ENCODE assay signal across 30 cellular contexts in the genomic region with DNA sequence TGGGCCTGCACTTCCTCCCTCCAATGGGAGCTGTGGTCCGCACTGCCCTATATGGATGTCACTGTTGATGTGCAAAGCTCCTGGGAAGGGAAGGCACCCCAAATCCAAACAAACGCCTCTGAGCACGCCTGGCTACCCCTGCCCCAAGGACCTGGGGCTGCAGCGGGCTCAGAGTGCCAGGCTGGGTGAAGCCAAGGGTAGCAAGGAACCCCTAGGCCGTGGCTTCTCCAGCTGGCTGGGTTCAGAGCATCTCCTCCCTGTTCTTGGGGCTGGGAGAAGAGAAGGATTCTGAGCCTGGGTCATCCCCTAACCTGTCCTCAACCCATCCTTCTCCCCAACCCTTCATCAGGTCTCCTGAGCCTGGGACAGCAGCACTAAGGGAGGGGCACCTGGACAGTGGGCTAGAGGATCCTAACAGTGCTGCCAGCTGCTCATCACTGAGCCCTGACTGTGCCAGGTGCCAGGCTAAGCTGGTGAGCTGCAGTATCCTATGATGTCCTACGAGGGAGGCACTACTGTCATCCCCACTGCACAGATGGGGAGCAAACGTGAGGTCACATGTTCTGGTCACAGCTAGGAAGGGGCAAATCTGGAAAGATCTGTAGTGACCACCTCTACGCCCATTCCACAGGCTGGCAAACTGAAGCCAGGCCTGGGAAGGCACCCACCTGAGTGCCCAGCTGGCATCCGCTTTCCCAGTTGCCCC. TPM values are rescaled to one million over a fixed set of nuclear protein-coding genes. Genes with fewer than 3 reads are reported as not detected.
DNase-seq lines count a peak whose midpoint lies in the region; ATAC-seq and TF ChIP-seq lines count a peak whose summit lies in the region.
"Had no signal": no experiment of that assay in that cellular context is flagged by ENCODE, and none has a peak within 500 bp of the region (broad histone marks: within the 10 kb centered on the region; RNA-seq: fewer than 3 reads in every experiment).

No MANE protein-coding gene starts in this region.

- no peaks in the 10 kb centered on the region for H3K9me3 Mint-ChIP-seq in CD4-positive, CD25-positive, alpha-beta regulatory T cell
- H3K9me3 Mint-ChIP-seq in central memory CD8-positive, alpha-beta T cell: no peaks in the 10 kb centered on the region
- no peaks in the 10 kb centered on the region for H3K9me3 Mint-ChIP-seq in HFFc6
- H3K9me3 Mint-ChIP-seq: activated CD4-positive, alpha-beta T cell treated with anti-CD3 and anti-CD28 coated beads, Interleukin-2, amount 10 ng/mL, durations not matched to agents 24 days and 14 days; neural crest cell; stimulated activated naive CD8-positive, alpha-beta T cell treated with anti-CD3 and anti-CD28 coated beads, Interleukin-15, Interleukin-2, amounts not matched to agents 100 ng/mL and 50 ng/mL, for 24 hours had no signal

- no peaks in the 10 kb centered on the region for H3K27me3 Mint-ChIP-seq in CD4-positive, CD25-positive, alpha-beta regulatory T cell
- H3K27me3 Mint-ChIP-seq in central memory CD8-positive, alpha-beta T cell: no peaks in the 10 kb centered on the region
- peaks cover 23% of the 10 kb centered on the region for H3K27me3 Mint-ChIP-seq in HFFc6 (ENCODE audit: insufficient read depth)
- H3K27me3 Mint-ChIP-seq: activated CD4-positive, alpha-beta T cell treated with anti-CD3 and anti-CD28 coated beads, Interleukin-2, amount 10 ng/mL, durations not matched to agents 24 days and 14 days; stimulated activated naive CD8-positive, alpha-beta T cell treated with anti-CD3 and anti-CD28 coated beads, Interleukin-15, Interleukin-2, amounts not matched to agents 100 ng/mL and 50 ng/mL, for 24 hours had no signal

- H3K4me1 ChIP-seq in CD4-positive, CD25-positive, alpha-beta regulatory T cell (ENCODE audit: control insufficient read depth, insufficient read depth, low read length, poor library complexity, severe bottlenecking): peaks cover 25% of the 10 kb centered on the region
- H3K4me1 ChIP-seq: transverse colon had no signal

- no peak for ATAC-seq in CD4-positive, CD25-positive, alpha-beta regulatory T cell (ENCODE audit: low read depth in 2 of 2)
- no peak for ATAC-seq in central memory CD8-positive, alpha-beta T cell (replicated peaks; ENCODE audit: extremely low read depth, poor library complexity, severe bottlenecking)
- no peak for ATAC-seq in GM19324 (IDR thresholded peaks at IDR 0.05; ENCODE audit: low FRiP score, unreplicated experiment)
- ATAC-seq: left ventricle myocardium superior had no signal

- no peaks in the 10 kb centered on the region for H3K27me3 ChIP-seq in CD4-positive, CD25-positive, alpha-beta regulatory T cell (ENCODE audit: control insufficient read depth, insufficient read depth, low read length)
- H3K27me3 ChIP-seq: hepatocyte had no signal

- no peak overlapping the region for H3K4me3 ChIP-seq in CD4-positive, CD25-positive, alpha-beta regulatory T cell (ENCODE audit: low read depth, low read length)
- H3K4me3 ChIP-seq: esophagus muscularis mucosa, hepatocyte, skin epidermis, transverse colon had no signal

- peak overlapping the region in 2 of 4 donors; percentile 9 to 25 for H3K4me3 Mint-ChIP-seq in CD4-positive, CD25-positive, alpha-beta regulatory T cell
- no peak overlapping the region for H3K4me3 Mint-ChIP-seq in central memory CD8-positive, alpha-beta T cell
- no peak overlapping the region for H3K4me3 Mint-ChIP-seq in HFFc6
- H3K4me3 Mint-ChIP-seq: activated CD4-positive, alpha-beta T cell treated with anti-CD3 and anti-CD28 coated beads, Interleukin-2, amount 10 ng/mL, durations not matched to agents 24 days and 14 days; neural crest cell; stimulated activated naive CD8-positive, alpha-beta T cell treated with anti-CD3 and anti-CD28 coated beads, Interleukin-15, Interleukin-2, amounts not matched to agents 100 ng/mL and 50 ng/mL, for 24 hours had no signal

- H3K27ac ChIP-seq in CD4-positive, CD25-positive, alpha-beta regulatory T cell (ENCODE audit: insufficient read depth, low read length, poor library complexity, severe bottlenecking): no peak overlapping the region
- H3K27ac ChIP-seq: esophagus muscularis mucosa, hepatocyte, skin epidermis, transverse colon had no signal

- peak overlapping the region; percentile 76 to 82 (median 77) for H3K27ac Mint-ChIP-seq in CD4-positive, CD25-positive, alpha-beta regulatory T cell
- peak overlapping the region; percentile 62 for H3K27ac Mint-ChIP-seq in central memory CD8-positive, alpha-beta T cell (ENCODE audit: low read depth)
- H3K27ac Mint-ChIP-seq in HFFc6: no peak overlapping the region
- H3K27ac Mint-ChIP-seq: activated CD4-positive, alpha-beta T cell treated with anti-CD3 and anti-CD28 coated beads, Interleukin-2, amount 10 ng/mL, durations not matched to agents 24 days and 14 days; stimulated activated naive CD8-positive, alpha-beta T cell treated with anti-CD3 and anti-CD28 coated beads, Interleukin-15, Interleukin-2, amounts not matched to agents 100 ng/mL and 50 ng/mL, for 24 hours had no signal

- H3K36me3 Mint-ChIP-seq in CD4-positive, CD25-positive, alpha-beta regulatory T cell: peaks cover 9% of the 10 kb centered on the region
- peaks cover 2% of the 10 kb centered on the region for H3K36me3 Mint-ChIP-seq in central memory CD8-positive, alpha-beta T cell (ENCODE audit: insufficient read depth)
- no peaks in the 10 kb centered on the region for H3K36me3 Mint-ChIP-seq in HFFc6 (ENCODE audit: low read depth)

- TF ChIP-seq CTCF in HFFc6 (IDR thresholded peaks at IDR 0.05): no peak

- intact Hi-C loops in posterior vena cava (cut with DNase I): loop anchor here in 1 of 2 donors (10.0 kb wide), 1 partner anchor 144 kb away; no protein-coding TSS in a partner anchor

- H3K4me1 Mint-ChIP-seq in CD4-positive, CD25-positive, alpha-beta regulatory T cell: peaks cover 0 to 66% (median 8%) of the 10 kb centered on the region in 4 donors
- peaks cover 15% of the 10 kb centered on the region for H3K4me1 Mint-ChIP-seq in central memory CD8-positive, alpha-beta T cell
- H3K4me1 Mint-ChIP-seq in HFFc6 (ENCODE audit: low read depth): peaks cover 6% of the 10 kb centered on the region; the same call in 1 of the 2 replicates

- H3K9me3 ChIP-seq in CD4-positive, CD25-positive, alpha-beta regulatory T cell (ENCODE audit: control insufficient read depth in 2 of 2, low read length in 2 of 2): no peaks in the 10 kb centered on the region
- H3K9me3 ChIP-seq: esophagus muscularis mucosa, transverse colon had no signal

- H3K36me3 ChIP-seq in CD4-positive, CD25-positive, alpha-beta regulatory T cell (ENCODE audit: control insufficient read depth, insufficient read depth, low read length): no peaks in the 10 kb centered on the region
- H3K36me3 ChIP-seq: esophagus muscularis mucosa, transverse colon had no signal

- DNase-seq in activated CD4-positive, CD25-positive, alpha-beta regulatory T cell treated with anti-CD3 and anti-CD28 coated beads, Interleukin-2, amount 50 U/mL, for 72 hours: peak; percentile 25
- no peak for DNase-seq in activated CD4-positive, CD25-positive, alpha-beta regulatory T cell (lab: John Stamatoyannopoulos, UW)
- no peak for DNase-seq in CD4-positive, CD25-positive, alpha-beta regulatory T cell
- no peak for DNase-seq in central memory CD8-positive, alpha-beta T cell (ENCODE audit: low spot score in 2 of 2)
- DNase-seq in posterior vena cava (ENCODE audit: low spot score) (peak; percentile 32), C1 segment of cervical spinal cord (lab: John Stamatoyannopoulos, UW) (no peak), HFFc6 (no peak)
- DNase-seq: activated CD4-positive, alpha-beta T cell treated with anti-CD3 and anti-CD28 coated beads, Interleukin-2, amount 10 ng/mL, durations not matched to agents 24 days and 14 days; activated gamma-delta T cell; AML-193; Calu3; cerebellar nuclear complex; effector CD4-positive, alpha-beta T cell; left ventricle myocardium superior; NCI-H1694 treated with DMSO at 0.1 percent for 48 hours; NCI-H774; stimulated activated CD4-positive, alpha-beta T cell treated with anti-CD3 and anti-CD28 coated beads, Interleukin-2, amount 100 ng/mL, for 48 hours; SW 1271; transverse colon had no signal

RNA-seq across cellular contexts. Expression of gene SSTR3, which starts 3.0 kb away (rescaled TPM):
- total RNA-seq in CD4-positive, CD25-positive, alpha-beta regulatory T cell: 4.3 TPM
- polyA plus RNA-seq in CD4-positive, CD25-positive, alpha-beta regulatory T cell: 1 to 10 TPM; 2.5 to 4.4 (median 3.6) TPM
- total RNA-seq in posterior vena cava: not detected
- total RNA-seq in HFFc6 (2021; fragmentation: NEBNext Ultra II Directional; extraction: Animal tissue kit (Norgen Biotek cat#: 25700)): not detected
- total RNA-seq: A172, astrocyte, Calu3, esophagus muscularis mucosa, left ventricle myocardium superior, LHCN-M2, pulmonary artery endothelial cell had no signal

RNA-seq across cellular contexts. Expression of gene C1QTNF6, which starts 21.2 kb away (rescaled TPM):
- 13.6 TPM for total RNA-seq in CD4-positive, CD25-positive, alpha-beta regulatory T cell
- polyA plus RNA-seq in CD4-positive, CD25-positive, alpha-beta regulatory T cell: 1 to 10 TPM; 1.6 to 2.4 (median 2.1) TPM
- 1 to 10 TPM; 1.8 to 6.3 TPM for total RNA-seq in posterior vena cava
- total RNA-seq in HFFc6 (2021; fragmentation: NEBNext Ultra II Directional; extraction: Animal tissue kit (Norgen Biotek cat#: 25700)): 1 to 10 TPM; 3.3 to 5.0 (median 4.0) TPM

RNA-seq across cellular contexts. Expression of gene RAC2, which starts 34.8 kb away (rescaled TPM):
- total RNA-seq in CD4-positive, CD25-positive, alpha-beta regulatory T cell: 537 TPM
- polyA plus RNA-seq in CD4-positive, CD25-positive, alpha-beta regulatory T cell: 1,000 to 10,000 TPM in 2 of 4 donors, 100 to 1,000 TPM in 2; 861 to 1,162 (median 988) TPM
- total RNA-seq in posterior vena cava: 10 to 100 TPM; 12.9 to 17.5 TPM
- 10 to 100 TPM; 29.9 to 57.2 (median 53.5) TPM for total RNA-seq in HFFc6 (2021; fragmentation: NEBNext Ultra II Directional; extraction: Animal tissue kit (Norgen Biotek cat#: 25700))

RNA-seq across cellular contexts. Expression of gene IL2RB, which starts 59.6 kb away (rescaled TPM):
- 197 TPM for total RNA-seq in CD4-positive, CD25-positive, alpha-beta regulatory T cell
- polyA plus RNA-seq in CD4-positive, CD25-positive, alpha-beta regulatory T cell: 100 to 1,000 TPM; 160 to 189 (median 163) TPM
- total RNA-seq in posterior vena cava: 1 to 10 TPM; 1.2 to 1.3 TPM
- not detected for total RNA-seq in HFFc6 (2021; fragmentation: NEBNext Ultra II Directional; extraction: Animal tissue kit (Norgen Biotek cat#: 25700))
- total RNA-seq: A172, Calu3, frontal cortex, LHCN-M2 had no signal

Comparison
In these comparisons a context has a peak if more than half of its experiments do, and no peak if none do; other contexts are left out.
1. DNase-seq: peak in activated CD4-positive, CD25-positive, alpha-beta regulatory T cell treated with anti-CD3 and anti-CD28 coated beads, Interleukin-2, amount 50 U/mL, for 72 hours (single experiment) and posterior vena cava (single experiment); none in activated CD4-positive, CD25-positive, alpha-beta regulatory T cell (0 of 4), CD4-positive, CD25-positive, alpha-beta regulatory T cell (0 of 3), central memory CD8-positive, alpha-beta T cell (0 of 2), C1 segment of cervical spinal cord (0 of 14) and HFFc6 (single experiment).